In the genomic region with DNA sequence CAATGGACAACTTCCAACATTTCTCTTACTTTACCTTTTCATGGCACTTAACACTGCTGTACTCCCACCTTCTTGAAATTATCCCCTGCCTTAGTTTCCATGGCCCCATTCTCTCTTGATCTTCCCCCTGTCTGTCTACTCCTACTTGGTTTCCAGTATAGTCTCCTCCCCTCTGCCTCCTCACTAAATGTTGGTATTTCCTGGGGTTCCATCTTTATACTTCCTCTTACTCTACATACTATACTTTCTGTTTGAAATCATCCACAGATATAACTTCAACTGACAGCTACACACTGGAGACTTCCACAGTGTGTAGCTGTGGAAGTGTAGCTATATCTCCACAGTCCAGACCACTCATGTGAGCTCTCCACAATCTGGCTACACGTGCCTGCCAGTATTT, we compare ENCODE assay signal across 19 cellular contexts. TPM values are rescaled to one million over a fixed set of nuclear protein-coding genes. Genes with fewer than 3 reads are reported as not detected.
"Had no signal": no experiment of that assay in that cellular context is flagged by ENCODE, and none has a peak within 500 bp of the region (broad histone marks: within the 10 kb centered on the region; RNA-seq: fewer than 3 reads in every experiment).

No MANE protein-coding gene starts in this region.

- H3K9me3 Mint-ChIP-seq: activated naive CD8-positive, alpha-beta T cell treated with anti-CD3 and anti-CD28 coated beads for 36 hours; immature natural killer cell; WTC11 had no signal

- H3K4me3 Mint-ChIP-seq: activated CD4-positive, alpha-beta T cell treated with anti-CD3 and anti-CD28 coated beads for 36 hours; activated CD8-positive, alpha-beta memory T cell treated with anti-CD3 and anti-CD28 coated beads, Interleukin-2, amount 10 ng/mL, durations not matched to agents 7 days and 5 days; activated naive CD8-positive, alpha-beta T cell treated with anti-CD3 and anti-CD28 coated beads for 36 hours; immature natural killer cell; WTC11 had no signal

- ATAC-seq: activated CD4-positive, alpha-beta T cell treated with anti-CD3 and anti-CD28 coated beads for 36 hours; activated CD8-positive, alpha-beta memory T cell treated with anti-CD3 and anti-CD28 coated beads, Interleukin-2, amount 10 ng/mL, durations not matched to agents 7 days and 5 days; left ventricle myocardium superior; stimulated activated naive CD8-positive, alpha-beta T cell treated with anti-CD3 and anti-CD28 coated beads, Interleukin-15, Interleukin-2, amounts not matched to agents 100 U/mL and 50 U/mL, for 24 hours; WTC11 had no signal

- H3K27me3 Mint-ChIP-seq: activated CD4-positive, alpha-beta T cell treated with anti-CD3 and anti-CD28 coated beads for 36 hours; activated CD8-positive, alpha-beta memory T cell treated with anti-CD3 and anti-CD28 coated beads, Interleukin-2, amount 10 ng/mL, durations not matched to agents 7 days and 5 days; activated naive CD8-positive, alpha-beta T cell treated with anti-CD3 and anti-CD28 coated beads for 36 hours had no signal

- H3K4me3 ChIP-seq: esophagus squamous epithelium, tibial nerve, uterus had no signal

- FAIRE-seq: endothelial cell of umbilical vein had no signal

- H3K36me3 ChIP-seq: esophagus squamous epithelium, tibial nerve, uterus had no signal

- H3K4me1 ChIP-seq: uterus had no signal

- H3K27me3 ChIP-seq: esophagus squamous epithelium, tibial nerve, uterus had no signal

- H3K9me3 ChIP-seq: esophagus squamous epithelium, tibial nerve, uterus had no signal

- H3K27ac Mint-ChIP-seq: activated CD4-positive, alpha-beta T cell treated with anti-CD3 and anti-CD28 coated beads for 36 hours; activated CD8-positive, alpha-beta memory T cell treated with anti-CD3 and anti-CD28 coated beads, Interleukin-2, amount 10 ng/mL, durations not matched to agents 7 days and 5 days; activated naive CD8-positive, alpha-beta T cell treated with anti-CD3 and anti-CD28 coated beads for 36 hours; immature natural killer cell; WTC11 had no signal

- DNase-seq: activated CD4-positive, alpha-beta T cell treated with anti-CD3 and anti-CD28 coated beads for 36 hours; activated CD4-positive, alpha-beta T cell treated with anti-CD3 and anti-CD28 coated beads, Interleukin-2, amount 50 U/mL, for 48 hours; activated CD8-positive, alpha-beta memory T cell treated with anti-CD3 and anti-CD28 coated beads, Interleukin-2, amount 10 ng/mL, durations not matched to agents 7 days and 5 days; activated naive CD8-positive, alpha-beta T cell treated with anti-CD3 and anti-CD28 coated beads for 36 hours; amniotic stem cell; effector memory CD4-positive, alpha-beta T cell; esophagus squamous epithelium; immature natural killer cell; left ventricle myocardium superior; occipital lobe; posterior cingulate gyrus; stimulated activated CD4-positive, alpha-beta T cell treated with anti-CD3 and anti-CD28 coated beads, Interleukin-12 subunit alpha, Interleukin-12 subunit beta, amount 100 ng/mL, for 4 hours; stimulated activated CD4-positive, alpha-beta T cell treated with anti-CD3 and anti-CD28 coated beads, Interleukin-2, amount 100 ng/mL, for 24 hours; stimulated activated naive CD8-positive, alpha-beta T cell treated with anti-CD3 and anti-CD28 coated beads, Interleukin-15, Interleukin-2, amounts not matched to agents 100 U/mL and 50 U/mL, for 24 hours; uterus had no signal

- H3K27ac ChIP-seq: esophagus squamous epithelium, tibial nerve, uterus had no signal

RNA-seq across cellular contexts. Expression of a gene that starts 36.6 kb away (rescaled TPM):
- polyA plus RNA-seq: neural cell had no signal
